In genomic region chr10:102467971-102468438, GRCh38 we compare ENCODE assay signal across 1 cellular context.
TF ChIP-seq lines count a peak whose summit lies in the region.

No MANE protein-coding gene starts in this region.

TF ChIP-seq in HEK293, 187 proteins besides CTCF, POLR2A, EP300 and RAD21:
- TF ChIP-seq PRDM1 (tag by site-specific recombination; IDR thresholded peaks at IDR 0.05) (no peak), ZNF621 (tag by site-specific recombination; IDR thresholded peaks at IDR 0.05) (no peak), ZNF280D (tag by site-specific recombination; IDR thresholded peaks at IDR 0.05) (no peak), ZNF600 (tag by site-specific recombination; IDR thresholded peaks at IDR 0.05) (peak; percentile 47; the same call in 1 of the 2 replicates), BCL6B (tag by site-specific recombination; IDR thresholded peaks at IDR 0.05) (no peak), KLF1 (tag by site-specific recombination; IDR thresholded peaks at IDR 0.05) (peak; percentile 67), ZNF266 (tag by site-specific recombination; IDR thresholded peaks at IDR 0.05; ENCODE audit: low read depth) (no peak)
